31 cellular contexts compared by ENCODE assay signal in the genomic region with DNA sequence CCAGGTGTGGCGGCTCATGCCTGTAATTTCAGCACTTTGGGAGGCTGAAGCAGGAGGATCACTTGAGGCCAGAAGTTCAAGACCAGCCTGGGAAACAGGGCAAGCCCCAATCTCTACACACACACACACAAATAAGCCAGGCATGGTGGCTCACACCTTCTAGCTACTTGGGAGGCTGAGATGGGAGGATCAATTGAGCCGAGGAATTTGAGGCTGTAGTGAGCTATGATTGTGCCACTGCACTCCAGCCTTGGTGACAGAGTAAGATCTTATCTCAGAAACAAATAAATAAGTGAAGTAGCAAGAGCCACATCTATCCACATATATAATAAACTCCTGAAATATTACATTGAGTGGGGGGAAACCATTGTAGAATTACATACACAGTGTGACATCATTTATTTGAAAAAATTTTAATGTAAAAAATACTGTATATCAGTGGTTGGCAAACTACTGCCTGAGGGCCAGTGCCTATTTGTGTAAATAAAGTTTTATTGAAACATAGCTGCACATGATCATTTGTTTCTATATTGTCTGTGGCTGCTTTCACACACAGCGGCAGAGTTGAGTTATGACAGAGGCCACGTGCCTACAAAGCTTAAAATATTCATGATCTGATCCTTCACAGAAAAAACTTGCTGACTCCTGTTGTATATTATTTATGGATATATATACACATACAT.
"Had no signal": no experiment of that assay in that cellular context is flagged by ENCODE, and none has a peak within 500 bp of the region (broad histone marks: within the 10 kb centered on the region; RNA-seq: fewer than 3 reads in every experiment).

No MANE protein-coding gene starts in this region.

- H3K36me3 ChIP-seq: ascending aorta, cardiac muscle cell had no signal

- H3K4me3 ChIP-seq: ascending aorta, cardiac muscle cell had no signal

- FAIRE-seq: bronchial epithelial cell, TTC549 had no signal

- DNase-seq: activated B cell treated with CpG ODN at 0.5 μM for 24 hours; activated CD4-positive, alpha-beta memory T cell treated with anti-CD3 and anti-CD28 coated beads, Interleukin-2, amount 10 ng/mL, durations not matched to agents 7 days and 5 days; activated CD4-positive, alpha-beta T cell treated with anti-CD3 and anti-CD28 coated beads for 36 hours; activated CD4-positive, alpha-beta T cell treated with anti-CD3 and anti-CD28 coated beads for 48 hours; activated CD4-positive, alpha-beta T cell treated with anti-CD3 and anti-CD28 coated beads, Interleukin-2, amount 10 ng/mL, durations not matched to agents 7 days and 5 days; activated CD4-positive, alpha-beta T cell treated with anti-CD3 and anti-CD28 coated beads, Interleukin-2, amount 50 U/mL, for 48 hours; activated CD4-positive, CD25-positive, alpha-beta regulatory T cell treated with anti-CD3 and anti-CD28 coated beads, Interleukin-2, amount 50 U/mL, for 72 hours; activated CD8-positive, alpha-beta memory T cell treated with anti-CD3 and anti-CD28 coated beads for 24 hours; activated CD8-positive, alpha-beta memory T cell treated with anti-CD3 and anti-CD28 coated beads, Interleukin-2, amount 10 ng/mL, durations not matched to agents 7 days and 5 days; activated CD8-positive, alpha-beta memory T cell treated with anti-CD3 and anti-CD28 coated beads, Interleukin-2, amount 50 U/mL, for 48 hours; activated CD8-positive, alpha-beta T cell treated with anti-CD3 and anti-CD28 coated beads, Interleukin-2, amount 10 ng/mL, durations not matched to agents 7 days and 5 days; activated effector memory CD4-positive, alpha-beta T cell treated with Interleukin-2 at 50 U/mL for 16 hours; activated gamma-delta T cell; activated naive CD4-positive, alpha-beta T cell treated with anti-CD3 and anti-CD28 coated beads, Interleukin-2, amount 10 ng/mL, durations not matched to agents 7 days and 5 days; activated naive CD4-positive, alpha-beta T cell treated with Interleukin-2 at 50 U/mL for 16 hours; activated naive CD8-positive, alpha-beta T cell treated with anti-CD3 and anti-CD28 coated beads, Interleukin-2, amount 10 ng/mL, durations not matched to agents 7 days and 5 days; activated naive CD8-positive, alpha-beta T cell treated with anti-CD3 and anti-CD28 coated beads, Interleukin-2, amount 50 U/mL, for 24 hours; activated T-cell treated with anti-CD3 and anti-CD28 coated beads, Interleukin-2, amount 50 U/mL, for 24 hours; activated T-cell treated with anti-CD3 and anti-CD28 coated beads, Interleukin-2, amount 50 U/mL, for 48 hours; amygdala; anterior cingulate cortex; caudate nucleus; cerebellar nuclear complex; T-helper 1 cell; T-helper 2 cell; T-helper 9 cell had no signal

- H3K27me3 ChIP-seq: ascending aorta had no signal

- H3K27ac ChIP-seq: ascending aorta, cardiac muscle cell, VCaP had no signal

- H3K9me3 ChIP-seq: ascending aorta had no signal

- H3K4me1 ChIP-seq: ascending aorta had no signal

- ATAC-seq: activated CD4-positive, alpha-beta T cell treated with anti-CD3 and anti-CD28 coated beads for 36 hours; activated CD8-positive, alpha-beta memory T cell treated with anti-CD3 and anti-CD28 coated beads, Interleukin-2, amount 10 ng/mL, durations not matched to agents 7 days and 5 days; activated CD8-positive, alpha-beta T cell treated with anti-CD3 and anti-CD28 coated beads, Interleukin-2, amount 10 ng/mL, durations not matched to agents 7 days and 5 days; activated naive CD8-positive, alpha-beta T cell treated with anti-CD3 and anti-CD28 coated beads, Interleukin-2, amount 50 U/mL, for 24 hours had no signal
